Comparison of ENCODE assay signal across 21 cellular contexts in genomic region chr1:31866450-31866801, GRCh38. TPM values are rescaled to one million over a fixed set of nuclear protein-coding genes. Genes with fewer than 3 reads are reported as not detected.
DNase-seq lines count a peak whose midpoint lies in the region; ATAC-seq, FAIRE-seq and TF ChIP-seq lines count a peak whose summit lies in the region.
"Had no signal": no experiment of that assay in that cellular context is flagged by ENCODE, and none has a peak within 500 bp of the region (broad histone marks: within the 10 kb centered on the region; RNA-seq: fewer than 3 reads in every experiment).

No MANE protein-coding gene starts in this region.

- peak; percentile 93 for FAIRE-seq in GM12878 (lab: Jason Lieb, UNC)

- H3K27me3 Mint-ChIP-seq in activated CD4-positive, alpha-beta memory T cell treated with anti-CD3 and anti-CD28 coated beads for 36 hours, result no peaks in the 10 kb centered on the region

- TF ChIP-seq RAD21 in GM12878 (IDR thresholded peaks at IDR 0.05; ENCODE audit: insufficient read depth, low read depth, low read length), result peak; percentile 9; the same call in 1 of the 2 replicates

- no peaks in the 10 kb centered on the region for H3K36me3 Mint-ChIP-seq in activated CD4-positive, alpha-beta memory T cell treated with anti-CD3 and anti-CD28 coated beads for 36 hours

- H3K9me3 ChIP-seq in GM12878 (replicated peaks; ENCODE audit: control insufficient read depth, insufficient read depth, low read length) (no peaks in the 10 kb centered on the region), heart left ventricle (no peaks in the 10 kb centered on the region)
- H3K9me3 ChIP-seq: BE2C, gastroesophageal sphincter, lower lobe of right lung, SJSA1 had no signal

- RAD21 ChIA-PET in GM12878 (lab: Charles Lee; ENCODE audit: unreplicated experiment), result interaction anchor here (0.7 to 1.0 kb wide), 2 partner anchors 89 to 97 kb away, joined by 3 read pairs; no protein-coding TSS in a partner anchor

- TF ChIP-seq POLR2A in GM12878 (IDR thresholded peaks at IDR 0.05; ENCODE audit: low read depth, low read length) (no peak), heart left ventricle (IDR thresholded peaks at IDR 0.05) (no peak)

- DNase-seq in Caki2 (ENCODE audit: low read depth), result peak; percentile 17
- DNase-seq in GM10266 (ENCODE audit: extremely low spot score), result peak; percentile 53
- DNase-seq in GM12878 (ENCODE audit: low read depth, low spot score), result no peak
- no peak for DNase-seq in activated CD4-positive, alpha-beta memory T cell treated with anti-CD3 and anti-CD28 coated beads for 36 hours
- no peak for DNase-seq in NCI-H2227 treated with DMSO at 0.1 percent for 48 hours (lab: John Stamatoyannopoulos, UW)
- DNase-seq in heart left ventricle, result no peak
- DNase-seq: activated CD4-positive, alpha-beta memory T cell treated with anti-CD3 and anti-CD28 coated beads, Interleukin-2, amount 10 ng/mL, durations not matched to agents 7 days and 5 days; activated effector memory CD4-positive, alpha-beta T cell treated with anti-CD3 and anti-CD28 coated beads, Interleukin-2, amount 50 U/mL, for 16 hours; aorta; BE2C; HCEC 1CT; lower lobe of right lung; NCI-H1092 treated with DMSO at 0.1 percent for 48 hours; NCI-H446 treated with DMSO at 0.1 percent for 48 hours; T1000 had no signal

- H3K9ac ChIP-seq in GM12878 (ENCODE audit: control insufficient read depth, insufficient read depth, low read length), result no peak overlapping the region

- BruUV-seq in GM12878 (replicated peaks; lab: Mats Ljungman, UMichigan), result no TSS peak

- H3K36me3 ChIP-seq in GM12878 (ENCODE audit: control insufficient read depth in 2 of 2, insufficient read depth in 2 of 2, low read length in 1 of 2) (no peaks in the 10 kb centered on the region), heart left ventricle (no peaks in the 10 kb centered on the region)
- H3K36me3 ChIP-seq: BE2C, gastroesophageal sphincter, lower lobe of right lung, SJSA1 had no signal

- in situ Hi-C loops in Caki2 (cut with HindIII; ENCODE audit: low pct_unique_long_range_greater_than_20kb, low sequenced_read_pairs) (no loop called here), GM12878 (cut with MboI) (no loop called here)

- TF ChIP-seq EP300 in GM12878 (IDR thresholded peaks at IDR 0.05; ENCODE audit: borderline replicate concordance in 1 of 2, control insufficient read depth in 1 of 2, low read depth in 2 of 2, low read length in 2 of 2), result no peak; a peak in 1 of 4 replicates

- H3K4me2 ChIP-seq in GM12878 (ENCODE audit: control insufficient read depth, insufficient read depth), result peak overlapping the region; percentile 7; the same call in 1 of the 2 replicates

- H3K27me3 ChIP-seq in GM12878 (replicated peaks in 1 of 2; ENCODE audit: control insufficient read depth in 2 of 2, insufficient read depth in 2 of 2, low read length in 1 of 2), result no peaks in the 10 kb centered on the region
- no peaks in the 10 kb centered on the region for H3K27me3 ChIP-seq in heart left ventricle
- H3K27me3 ChIP-seq: BE2C, gastroesophageal sphincter, SJSA1 had no signal

- POLR2A ChIA-PET in GM12878 (lab: Charles Lee), result interaction anchor here (0.5 to 0.7 kb wide), 2 partner anchors 40 to 471 kb away, joined by 3 to 4 read pairs; no protein-coding TSS in a partner anchor
- POLR2A ChIA-PET in activated CD4-positive, alpha-beta memory T cell treated with anti-CD3 and anti-CD28 coated beads for 36 hours (lab: Charles Lee), result no interaction called here

- H3K4me3 ChIP-seq in GM12878 (no peak overlapping the region), heart left ventricle (no peak overlapping the region)
- H3K4me3 ChIP-seq: gastroesophageal sphincter, lower lobe of right lung, SJSA1 had no signal

- H3K79me2 ChIP-seq in GM12878 (ENCODE audit: control insufficient read depth, insufficient read depth, low read length), result no peaks in the 10 kb centered on the region

- WGBS in GM12878 (ENCODE audit: insufficient coverage, insufficient replicate concordance, low lambda C conversion rate, missing lambda C conversion rate), result under 1% methylated on average over 5 of the region's 5 CpGs
- 53 to 62% (median 58%) methylated on average over 5 of the region's 5 CpGs for WGBS in heart left ventricle, 4 donors

- peaks cover 3% of the 10 kb centered on the region for H3K4me1 Mint-ChIP-seq in activated CD4-positive, alpha-beta memory T cell treated with anti-CD3 and anti-CD28 coated beads for 36 hours (ENCODE audit: low read depth)
- H3K4me1 Mint-ChIP-seq: activated CD4-positive, alpha-beta memory T cell treated with anti-CD3 and anti-CD28 coated beads, Interleukin-2, amount 10 ng/mL, durations not matched to agents 7 days and 5 days; nephron had no signal

- ATAC-seq in HG03442 (IDR thresholded peaks at IDR 0.05; ENCODE audit: unreplicated experiment) (peak; percentile 46), GM12878 (peak; percentile 94), heart left ventricle (no peak), GM18517 (IDR thresholded peaks at IDR 0.05; ENCODE audit: unreplicated experiment) (no peak)
- ATAC-seq: gastroesophageal sphincter, lower lobe of right lung had no signal

- H4K20me1 ChIP-seq in GM12878 (ENCODE audit: control insufficient read depth, insufficient read depth), result no peaks in the 10 kb centered on the region

- SMC1A ChIA-PET in GM12878 (lab: Charles Lee; ENCODE audit: uncharacterized antibody, unreplicated experiment), result interaction anchor here (0.6 to 1.1 kb wide), 4 partner anchors 27 to 97 kb away, joined by 3 to 5 read pairs (median 4); no protein-coding TSS in a partner anchor

- CTCF ChIA-PET in GM12878 (lab: Yijun Ruan, JAX), result interaction anchor here (0.6 to 1.1 kb wide), 3 partner anchors 23 to 97 kb away, joined by 3 to 4 read pairs (median 4); no protein-coding TSS in a partner anchor
- CTCF ChIA-PET in activated CD4-positive, alpha-beta memory T cell treated with anti-CD3 and anti-CD28 coated beads for 36 hours (lab: Charles Lee), result no interaction called here

- H3K4me1 ChIP-seq in GM12878 (ENCODE audit: control insufficient read depth, insufficient read depth, low read length) (peaks cover 10% of the 10 kb centered on the region), heart left ventricle (no peaks in the 10 kb centered on the region)
- H3K4me1 ChIP-seq: BE2C, gastroesophageal sphincter, lower lobe of right lung, SJSA1 had no signal

- no peak overlapping the region for H3K4me3 Mint-ChIP-seq in activated CD4-positive, alpha-beta memory T cell treated with anti-CD3 and anti-CD28 coated beads for 36 hours
- H3K4me3 Mint-ChIP-seq: activated CD4-positive, alpha-beta memory T cell treated with anti-CD3 and anti-CD28 coated beads, Interleukin-2, amount 10 ng/mL, durations not matched to agents 7 days and 5 days; nephron had no signal

- TF ChIP-seq CTCF in GM10266 (IDR thresholded peaks at IDR 0.05; ENCODE audit: control insufficient read depth, insufficient read depth, low read depth, missing control alignments) (no peak), GM12878 (IDR thresholded peaks at IDR 0.05 in 2 of 3, conservative IDR thresholded peaks at IDR 0.05 in 1 of 3; ENCODE audit: control insufficient read depth in 2 of 3, extremely low read depth in 1 of 3, insufficient read depth in 1 of 3, low read depth in 3 of 3, low read length in 3 of 3) (no peak), heart left ventricle (IDR thresholded peaks at IDR 0.05) (no peak)

- H3K9me3 Mint-ChIP-seq in activated CD4-positive, alpha-beta memory T cell treated with anti-CD3 and anti-CD28 coated beads for 36 hours, result no peaks in the 10 kb centered on the region
- H3K9me3 Mint-ChIP-seq: activated CD4-positive, alpha-beta memory T cell treated with anti-CD3 and anti-CD28 coated beads, Interleukin-2, amount 10 ng/mL, durations not matched to agents 7 days and 5 days; nephron had no signal

- no peak overlapping the region for H2AFZ ChIP-seq in GM12878 (ENCODE audit: control insufficient read depth, low read depth, low read length)

- no peak overlapping the region for H3K27ac Mint-ChIP-seq in activated CD4-positive, alpha-beta memory T cell treated with anti-CD3 and anti-CD28 coated beads for 36 hours
- H3K27ac Mint-ChIP-seq: activated CD4-positive, alpha-beta memory T cell treated with anti-CD3 and anti-CD28 coated beads, Interleukin-2, amount 10 ng/mL, durations not matched to agents 7 days and 5 days; nephron had no signal

- intact Hi-C loops in GM12878 (cut with micrococcal nuclease; ENCODE audit: unreplicated experiment) (no loop called here), heart left ventricle (cut with DNase I) (no loop called here)
- intact Hi-C loops in activated CD4-positive, alpha-beta memory T cell treated with anti-CD3 and anti-CD28 coated beads for 36 hours (cut with micrococcal nuclease), result no loop called here

- H3K27ac ChIP-seq in GM12878 (ENCODE audit: control insufficient read depth, insufficient read depth) (no peak overlapping the region), heart left ventricle (no peak overlapping the region)
- H3K27ac ChIP-seq: gastroesophageal sphincter, lower lobe of right lung, SJSA1 had no signal

RNA-seq across cellular contexts. Expression of gene SPOCD1, which starts 50.6 kb away (rescaled TPM):
- 0.93 and 4.4 TPM in 2 replicates for total RNA-seq in Caki2 (2014; rRNA removed; shearing (Covaris generic); ENCODE audit: low replicate concordance)
- total RNA-seq in GM12878 (2013; cell fraction: nucleolus; rRNA removed), result not detected in 2 replicates
- total RNA-seq in GM12878 (2014; rRNA removed) (0.11 and 0.16 TPM in 2 replicates), GM12878 (2014; rRNA removed; fragmentation: Illumina TruSeq; extraction: Trizol) (0.13 and 0.23 TPM in 2 replicates), GM12878 (2021) (0.23 and 0.56 TPM in 2 replicates), heart left ventricle (1 to 10 TPM in 1 of 9 donors, under 1 TPM in 4, not detected in 4; 0.19 to 2.9 (median 0.46) TPM)
- polyA plus RNA-seq in GM12878 (2011; ENCODE audit: low read depth), result 0.08 TPM
- polyA plus RNA-seq in GM12878 (2011; rRNA removed) (not detected in 2 replicates), GM12878 (2014; fragmentation: Illumina TruSeq; extraction: Trizol) (0.13 TPM in 1 of 2 replicates, not detected in the other), GM12878 (2014; fragmentation: Nextera tagmentation; extraction: Ambion mirVana) (under 1 TPM in 1 of 2 experiments, not detected in 1; 0.02 TPM), GM12878 (2014; rRNA removed) (0.34 and 0.65 TPM in 2 replicates), GM12878 (2016; fragmentation: Nextera tagmentation; extraction: Ambion mirVana) (not detected), heart left ventricle (under 1 TPM in 1 of 2 donors, not detected in 1; 0.36 TPM)
- not detected in 2 replicates for polyA plus RNA-seq in GM12878 (2011; cell fraction: cytosol; rRNA removed)
- 0.03 and 0.29 TPM in 2 replicates for polyA plus RNA-seq in GM12878 (2011; cell fraction: nucleus; rRNA removed)
- 0.07 and 0.23 TPM in 2 replicates for polyA plus RNA-seq in GM12878 (2012)
- not detected in 2 replicates for polyA minus RNA-seq in GM12878 (2011; rRNA and poly(A)+ RNA removed)
- polyA minus RNA-seq in GM12878 (2011; cell fraction: cytosol; rRNA and poly(A)+ RNA removed), result not detected in 2 replicates
- not detected in 2 replicates for polyA minus RNA-seq in GM12878 (2011; cell fraction: nucleus; rRNA and poly(A)+ RNA removed)
- total RNA-seq in activated CD4-positive, alpha-beta memory T cell treated with anti-CD3 and anti-CD28 coated beads for 36 hours, result under 1 TPM; 0.73 to 0.78 TPM
- total RNA-seq: temporal lobe had no signal

Comparison
In these comparisons a context has a peak if more than half of its experiments do, and no peak if none do; other contexts are left out.
1. DNase-seq: peak in Caki2 (single experiment) and GM10266 (single experiment); none in GM12878 (single experiment), activated CD4-positive, alpha-beta memory T cell treated with anti-CD3 and anti-CD28 coated beads for 36 hours (single experiment), NCI-H2227 treated with DMSO at 0.1 percent for 48 hours (single experiment) and heart left ventricle (0 of 5).
2. ATAC-seq: peak in HG03442 (single experiment) and GM12878 (single experiment); none in heart left ventricle (0 of 4) and GM18517 (single experiment).